17 cellular contexts compared by ENCODE assay signal in the genomic region with DNA sequence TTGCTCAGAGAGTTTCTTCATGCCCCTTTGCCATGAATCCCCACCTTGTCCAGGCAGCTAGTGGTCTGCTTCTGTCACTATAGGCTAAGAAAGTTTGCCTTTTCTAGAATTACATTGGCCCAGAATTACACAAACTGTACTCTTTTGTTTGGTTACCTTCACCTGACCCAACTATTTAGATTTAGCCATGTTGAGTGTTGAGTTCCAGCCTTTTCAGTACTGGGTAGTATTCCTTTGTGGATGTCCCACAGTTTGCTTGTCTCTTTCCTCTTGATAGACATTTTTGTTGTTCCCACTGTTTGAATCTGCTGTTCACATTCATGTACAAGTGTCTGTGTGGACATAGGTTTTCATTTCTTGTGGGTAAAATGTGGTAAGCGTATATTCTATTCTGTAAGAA. TPM values are rescaled to one million over a fixed set of nuclear protein-coding genes. Genes with fewer than 3 reads are reported as not detected.
DNase-seq lines count a peak whose midpoint lies in the region; ATAC-seq and TF ChIP-seq lines count a peak whose summit lies in the region.
"Had no signal": no experiment of that assay in that cellular context is flagged by ENCODE, and none has a peak within 500 bp of the region (broad histone marks: within the 10 kb centered on the region; RNA-seq: fewer than 3 reads in every experiment).

No MANE protein-coding gene starts in this region.

- no peaks in the 10 kb centered on the region for H3K9me3 ChIP-seq in endodermal cell (ENCODE audit: control insufficient read depth, low read length)

- no peak for DNase-seq in GM23338 (ENCODE audit: low spot score)
- no peak for DNase-seq in endodermal cell
- no peak for DNase-seq in NCI-H128 (lab: John Stamatoyannopoulos, UW; ENCODE audit: unreplicated experiment)
- DNase-seq in COLO668 (lab: John Stamatoyannopoulos, UW; ENCODE audit: unreplicated experiment), result no peak
- DNase-seq in NCI-H146 (lab: John Stamatoyannopoulos, UW), result no peak
- DNase-seq: COR-L47, IMR-90, NCI-H1105, NCI-H2029, NCI-H2171, NCI-H446, NCI-H748 treated with DMSO at 0.1 percent for 48 hours, OCI-M1, RPMI8226, SIG-M5 had no signal

- peak overlapping the region; percentile 26 for H3K27ac ChIP-seq in C4-2B
- H3K27ac ChIP-seq in GM23338 (ENCODE audit: low read depth), result peak overlapping the region; percentile 42; the same call in 1 of the 2 replicates
- H3K27ac ChIP-seq in endodermal cell (ENCODE audit: low read depth, low read length), result no peak overlapping the region

- H3K4me3 Mint-ChIP-seq in GM23338 (no peak overlapping the region), endodermal cell (no peak overlapping the region)
- no peak overlapping the region for H3K4me3 Mint-ChIP-seq in stimulated activated memory B cell treated with anti-CD40 and anti-IgM and Interleukin-4, amounts not matched to agents 10 μg/mL and 1 μg/mL and 100 μg/mL, for 72 hours

- peaks cover 7% of the 10 kb centered on the region for H3K27me3 Mint-ChIP-seq in GM23338 (ENCODE audit: insufficient read depth, low read depth, poor library complexity)
- no peaks in the 10 kb centered on the region for H3K27me3 Mint-ChIP-seq in endodermal cell (ENCODE audit: insufficient read depth)
- no peaks in the 10 kb centered on the region for H3K27me3 Mint-ChIP-seq in stimulated activated memory B cell treated with anti-CD40 and anti-IgM and Interleukin-4, amounts not matched to agents 10 μg/mL and 1 μg/mL and 100 μg/mL, for 72 hours

- no peak overlapping the region for H3K4me2 ChIP-seq in GM23338

- no peak overlapping the region for H2AFZ ChIP-seq in GM23338

- H3K36me3 ChIP-seq in GM23338 (ENCODE audit: insufficient read depth) (no peaks in the 10 kb centered on the region), endodermal cell (ENCODE audit: control insufficient read depth, insufficient read depth, low read length) (peaks cover 28% of the 10 kb centered on the region)

- H3K4me3 ChIP-seq in GM23338, result no peak overlapping the region
- H3K4me3 ChIP-seq in endodermal cell (ENCODE audit: low read length), result no peak overlapping the region

- peaks cover 76% of the 10 kb centered on the region for H4K20me1 ChIP-seq in GM23338 (replicated peaks; ENCODE audit: insufficient read depth)

- H3K36me3 Mint-ChIP-seq in GM23338 (ENCODE audit: low read depth), result peaks cover 19% of the 10 kb centered on the region; the same call in 2 of the 3 replicates
- peaks cover 32% of the 10 kb centered on the region for H3K36me3 Mint-ChIP-seq in endodermal cell (ENCODE audit: low read depth)
- peaks cover 15% of the 10 kb centered on the region for H3K36me3 Mint-ChIP-seq in stimulated activated memory B cell treated with anti-CD40 and anti-IgM and Interleukin-4, amounts not matched to agents 10 μg/mL and 1 μg/mL and 100 μg/mL, for 72 hours

- peaks cover 71% of the 10 kb centered on the region for H3K4me1 Mint-ChIP-seq in GM23338
- H3K4me1 Mint-ChIP-seq in endodermal cell, result peaks cover 41% of the 10 kb centered on the region
- peaks cover 69% of the 10 kb centered on the region for H3K4me1 Mint-ChIP-seq in stimulated activated memory B cell treated with anti-CD40 and anti-IgM and Interleukin-4, amounts not matched to agents 10 μg/mL and 1 μg/mL and 100 μg/mL, for 72 hours

- no peak for TF ChIP-seq CTCF in C4-2B (conservative IDR thresholded peaks at IDR 0.05)
- no peak for TF ChIP-seq CTCF in GM23338 (conservative IDR thresholded peaks at IDR 0.05; ENCODE audit: low read depth in 2 of 2)
- TF ChIP-seq CTCF in endodermal cell (conservative IDR thresholded peaks at IDR 0.05), result no peak

- H3K27ac Mint-ChIP-seq in GM23338 (no peak overlapping the region), endodermal cell (peak overlapping the region; percentile 49)
- H3K27ac Mint-ChIP-seq in stimulated activated memory B cell treated with anti-CD40 and anti-IgM and Interleukin-4, amounts not matched to agents 10 μg/mL and 1 μg/mL and 100 μg/mL, for 72 hours, result peak overlapping the region; percentile 40

- 0 out of 2 replicates have a peak, but pooled peaks cover 3% of the 10 kb centered on the region for H3F3A ChIP-seq in GM23338 (replicated peaks; ENCODE audit: low read depth)

- WGBS in endodermal cell (ENCODE audit: insufficient coverage in 1 of 2, insufficient read length in 1 of 2), 2 experiments, result 100% methylated on average over 1 of the region's 1 CpG; no CpG with 5 or more reads in 1 of the 2 experiments

- no peak overlapping the region for H3K9ac ChIP-seq in endodermal cell (ENCODE audit: extremely low read depth, low read length, poor library complexity, severe bottlenecking)

- H3K27me3 ChIP-seq in GM23338 (ENCODE audit: insufficient read depth) (no peaks in the 10 kb centered on the region), endodermal cell (ENCODE audit: control insufficient read depth, insufficient read depth, low read length, poor library complexity, severe bottlenecking) (no peaks in the 10 kb centered on the region)

- H3K9me2 ChIP-seq in GM23338 (ENCODE audit: insufficient read depth), result no peaks in the 10 kb centered on the region

- no peaks in the 10 kb centered on the region for H3K9me3 Mint-ChIP-seq in GM23338
- no peaks in the 10 kb centered on the region for H3K9me3 Mint-ChIP-seq in endodermal cell
- H3K9me3 Mint-ChIP-seq in stimulated activated memory B cell treated with anti-CD40 and anti-IgM and Interleukin-4, amounts not matched to agents 10 μg/mL and 1 μg/mL and 100 μg/mL, for 72 hours, result no peaks in the 10 kb centered on the region

- no peak for ATAC-seq in GM23338
- no peak for ATAC-seq in stimulated activated memory B cell treated with anti-CD40 and anti-IgM and Interleukin-4, amounts not matched to agents 10 μg/mL and 1 μg/mL and 100 μg/mL, for 72 hours

- H3K4me1 ChIP-seq in GM23338 (ENCODE audit: insufficient read depth) (peaks cover 68% of the 10 kb centered on the region), endodermal cell (ENCODE audit: control insufficient read depth, insufficient read depth, low read length) (peaks cover 6% of the 10 kb centered on the region)

- peaks cover 100% of the 10 kb centered on the region for H3K79me2 ChIP-seq in GM23338 (replicated peaks; ENCODE audit: insufficient read depth)

TF ChIP-seq in GM23338, 12 proteins besides CTCF, POLR2A, EP300 and RAD21 (continues in another document):
- TF ChIP-seq ZNF462 (CRISPR knock-in tag; IDR thresholded peaks at IDR 0.05), result no peak
- TF ChIP-seq CREB1 (CRISPR knock-in tag; IDR thresholded peaks at IDR 0.05; ENCODE audit: low read depth), result no peak

RNA-seq across cellular contexts. Expression of gene USP10, which starts 22.3 kb away (rescaled TPM):
- total RNA-seq in GM23338 (2014; rRNA removed; shearing (Covaris generic)), result 144 and 158 TPM in 2 replicates
- polyA plus RNA-seq in GM23338 (2016; fragmentation: Nextera tagmentation; extraction: Ambion mirVana), result 186 and 194 TPM in 2 replicates
- 100 to 1,000 TPM; 148 to 149 TPM for total RNA-seq in endodermal cell
- polyA plus RNA-seq in endodermal cell (2013, experiment 1 of 2), result 98.7 TPM
- polyA plus RNA-seq in endodermal cell (2013, experiment 2 of 2), result 86.0 TPM
